21 cellular contexts compared by ENCODE assay signal in the genomic region with DNA sequence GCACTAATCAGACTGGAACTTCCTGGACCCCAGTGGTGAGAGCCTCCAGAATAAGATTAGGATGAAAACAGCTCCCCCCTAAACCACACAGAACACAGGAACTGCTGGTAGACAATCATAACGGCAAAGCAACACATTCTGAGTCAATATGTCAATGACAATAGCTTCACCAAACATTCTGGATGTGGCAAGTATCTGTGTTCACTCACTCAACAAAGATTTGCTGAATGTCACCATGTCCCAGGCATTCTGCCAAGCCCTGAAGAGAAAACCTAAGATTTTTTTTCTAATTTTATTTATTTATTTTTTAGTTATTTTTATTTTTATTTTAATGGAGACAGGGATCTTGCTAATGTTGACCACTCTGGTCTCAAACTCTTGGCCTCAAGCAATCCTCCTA.
"Had no signal": no experiment of that assay in that cellular context is flagged by ENCODE, and none has a peak within 500 bp of the region (broad histone marks: within the 10 kb centered on the region; RNA-seq: fewer than 3 reads in every experiment).

No MANE protein-coding gene starts in this region.

- H3K4me3 ChIP-seq: dorsolateral prefrontal cortex, gastrocnemius medialis, lower lobe of right lung, prostate gland, right atrium auricular region, stomach, testis, tibial artery, upper lobe of left lung, uterus had no signal

- H3K9me3 ChIP-seq: prostate gland, testis, tibial artery had no signal

- ATAC-seq: gastrocnemius medialis; left ventricle myocardium superior; lower lobe of right lung; naive thymus-derived CD8-positive, alpha-beta T cell; sciatic nerve; stimulated activated effector memory CD8-positive, alpha-beta T cell treated with anti-CD3 and anti-CD28 coated beads, Interleukin-12 subunit alpha, Interleukin-12 subunit beta, amount 100 ng/mL, for 72 hours had no signal

- H3K4me1 Mint-ChIP-seq: nephron progenitor cell; stimulated activated effector memory CD8-positive, alpha-beta T cell treated with anti-CD3 and anti-CD28 coated beads, Interleukin-12 subunit alpha, Interleukin-12 subunit beta, amount 100 ng/mL, for 72 hours had no signal

- H3K27me3 ChIP-seq: dorsolateral prefrontal cortex, gastrocnemius medialis, right atrium auricular region, stomach, testis, tibial artery, upper lobe of left lung, uterus had no signal

- H3K4me1 ChIP-seq: gastrocnemius medialis, lower lobe of right lung, prostate gland, stomach, testis, upper lobe of left lung, uterus had no signal

- H3K36me3 Mint-ChIP-seq: stimulated activated effector memory CD8-positive, alpha-beta T cell treated with anti-CD3 and anti-CD28 coated beads, Interleukin-12 subunit alpha, Interleukin-12 subunit beta, amount 100 ng/mL, for 72 hours had no signal

- H3K27ac ChIP-seq: dorsolateral prefrontal cortex, gastrocnemius medialis, lower lobe of right lung, prostate gland, right atrium auricular region, stomach, testis, tibial artery, upper lobe of left lung, uterus had no signal

- H3K27ac Mint-ChIP-seq: naive thymus-derived CD8-positive, alpha-beta T cell; nephron progenitor cell; stimulated activated effector memory CD8-positive, alpha-beta T cell treated with anti-CD3 and anti-CD28 coated beads, Interleukin-12 subunit alpha, Interleukin-12 subunit beta, amount 100 ng/mL, for 72 hours had no signal

- H3K36me3 ChIP-seq: gastrocnemius medialis, lower lobe of right lung, prostate gland, right atrium auricular region, stomach, tibial artery, upper lobe of left lung, uterus had no signal

- H3K27me3 Mint-ChIP-seq: naive thymus-derived CD8-positive, alpha-beta T cell had no signal

- H3K4me3 Mint-ChIP-seq: naive thymus-derived CD8-positive, alpha-beta T cell; nephron progenitor cell; stimulated activated effector memory CD8-positive, alpha-beta T cell treated with anti-CD3 and anti-CD28 coated beads, Interleukin-12 subunit alpha, Interleukin-12 subunit beta, amount 100 ng/mL, for 72 hours had no signal

- DNase-seq: dorsolateral prefrontal cortex; effector CD4-positive, alpha-beta T cell; gastrocnemius medialis; head of caudate nucleus; left ventricle myocardium superior; lower lobe of right lung; naive thymus-derived CD8-positive, alpha-beta T cell; nephron progenitor cell; nucleus accumbens; stimulated activated CD4-positive, alpha-beta T cell treated with anti-CD3 and anti-CD28 coated beads, Interleukin-2, amount 100 ng/mL, for 24 hours; stimulated activated CD4-positive, alpha-beta T cell treated with anti-CD3 and anti-CD28 coated beads, Interleukin-4, amount 100 ng/mL, for 24 hours; stimulated activated naive CD4-positive, alpha-beta T cell treated with Interleukin-2 at 50 U/mL for 16 hours; stomach; testis; tibial artery; upper lobe of left lung; uterus had no signal
